In genomic region chr16:23343643-23344612, GRCh38 we compare ENCODE assay signal across 23 cellular contexts. TPM values are rescaled to one million over a fixed set of nuclear protein-coding genes. Genes with fewer than 3 reads are reported as not detected.
DNase-seq lines count a peak whose midpoint lies in the region; ATAC-seq, FAIRE-seq and TF ChIP-seq lines count a peak whose summit lies in the region.
"Had no signal": no experiment of that assay in that cellular context is flagged by ENCODE, and none has a peak within 500 bp of the region (broad histone marks: within the 10 kb centered on the region; RNA-seq: fewer than 3 reads in every experiment).

No MANE protein-coding gene starts in this region.

- ATAC-seq in HepG2 = peak; percentile 34; the same call in 1 of the 3 replicates
- no peak for ATAC-seq in right lobe of liver
- ATAC-seq in left colon = peak; percentile 26
- no peak for ATAC-seq in stimulated activated memory B cell treated with anti-CD40 and anti-IgM and Interleukin-4, amounts not matched to agents 10 μg/mL and 1 μg/mL and 100 μg/mL, for 72 hours
- no peak for ATAC-seq in GM19328 (IDR thresholded peaks at IDR 0.05; ENCODE audit: unreplicated experiment)
- ATAC-seq: HCT116, SK-N-SH treated with all-trans-retinoic acid at 6 μM for 48 hours, T-cell had no signal

- 4% methylated on average over 5 of the region's 5 CpGs for WGBS in HepG2 (ENCODE audit: low lambda C conversion rate)
- WGBS in right lobe of liver (ENCODE audit: insufficient coverage, low coverage, low lambda C conversion rate, missing lambda C conversion rate) = 29% methylated on average over 5 of the region's 5 CpGs

- CTCF ChIA-PET in HepG2 (lab: Yijun Ruan, JAX; ENCODE audit: low intra/inter-chr PET ratio, low total read pairs) = no interaction called here

- H3K4me1 ChIP-seq in HepG2 (ENCODE audit: insufficient read depth, low read length) (peaks cover 7% of the 10 kb centered on the region), right lobe of liver (no peaks in the 10 kb centered on the region), NT2/D1 (ENCODE audit: insufficient read depth, insufficient read length) (peaks cover 4% of the 10 kb centered on the region)
- H3K4me1 ChIP-seq: Caco-2 had no signal

- TF ChIP-seq EP300 in HepG2 (IDR thresholded peaks at IDR 0.05; ENCODE audit: low read depth in 2 of 2, low read length in 2 of 2) = no peak
- no peak for TF ChIP-seq EP300 in HepG2 (CRISPR knock-in tag; IDR thresholded peaks at IDR 0.05; ENCODE audit: borderline replicate concordance)

- H3K27me3 ChIP-seq in HepG2 (ENCODE audit: control insufficient read depth in 1 of 2, insufficient read depth in 2 of 2, low read length in 2 of 2) (peaks cover 0 to 6% of the 10 kb centered on the region in 2 experiments; a peak in 2 of 5 replicates), right lobe of liver (no peaks in the 10 kb centered on the region), NT2/D1 (ENCODE audit: insufficient read depth, insufficient read length) (no peaks in the 10 kb centered on the region)

- no peaks in the 10 kb centered on the region for H3K36me3 Mint-ChIP-seq in stimulated activated memory B cell treated with anti-CD40 and anti-IgM and Interleukin-4, amounts not matched to agents 10 μg/mL and 1 μg/mL and 100 μg/mL, for 72 hours
- H3K36me3 Mint-ChIP-seq: T-cell had no signal

- no peak for FAIRE-seq in HepG2 (lab: Jason Lieb, UNC)

- no peak for TF ChIP-seq CTCF in HepG2 (CRISPR knock-in tag; IDR thresholded peaks at IDR 0.05)
- no peak for TF ChIP-seq CTCF in right lobe of liver (IDR thresholded peaks at IDR 0.05)

- H2AFZ ChIP-seq in HepG2 (ENCODE audit: low read length) = no peak overlapping the region

- H3K4me3 ChIP-seq in HepG2 (replicated peaks in 1 of 3; ENCODE audit: insufficient read depth in 1 of 3, low read depth in 2 of 3, low read length in 3 of 3) = no peak overlapping the region
- H3K4me3 ChIP-seq in right lobe of liver = no peak overlapping the region
- no peak overlapping the region for H3K4me3 ChIP-seq in NT2/D1 (ENCODE audit: insufficient read length, low read depth)

- H3K4me2 ChIP-seq in HepG2 (ENCODE audit: low read depth, low read length) = no peak overlapping the region

- H3K27ac ChIP-seq in HepG2 (ENCODE audit: extremely low read length, insufficient read depth, low read length) (no peak overlapping the region), right lobe of liver (no peak overlapping the region)

- H3K9ac ChIP-seq in HepG2 (ENCODE audit: insufficient read depth, low read depth, low read length) (no peak overlapping the region), NT2/D1 (ENCODE audit: insufficient read length, low read depth) (no peak overlapping the region)

- TF ChIP-seq POLR2A in HepG2 (IDR thresholded peaks at IDR 0.05; ENCODE audit: insufficient read depth in 1 of 2, low read depth in 2 of 2, low read length in 2 of 2) (no peak), right lobe of liver (IDR thresholded peaks at IDR 0.05) (no peak)

- TF ChIP-seq RAD21 in HepG2 (CRISPR knock-in tag; IDR thresholded peaks at IDR 0.05) = no peak

- no peaks in the 10 kb centered on the region for H4K20me1 ChIP-seq in HepG2 (ENCODE audit: insufficient read depth, low read length)

- H3K9me3 ChIP-seq in HepG2 (ENCODE audit: low read length) (no peaks in the 10 kb centered on the region), right lobe of liver (no peaks in the 10 kb centered on the region), NT2/D1 (ENCODE audit: insufficient read depth, low read length) (peaks cover 8% of the 10 kb centered on the region; the same call in 1 of the 2 replicates)
- H3K9me3 ChIP-seq: Caco-2 had no signal

- no peak overlapping the region for H3K4me3 Mint-ChIP-seq in stimulated activated memory B cell treated with anti-CD40 and anti-IgM and Interleukin-4, amounts not matched to agents 10 μg/mL and 1 μg/mL and 100 μg/mL, for 72 hours
- H3K4me3 Mint-ChIP-seq: CD4-positive, alpha-beta T cell; T-cell had no signal

- H3K36me3 ChIP-seq in HepG2 (replicated peaks in 1 of 2; ENCODE audit: control insufficient read depth in 1 of 2, insufficient read depth in 2 of 2, low read length in 2 of 2) (no peaks in the 10 kb centered on the region), right lobe of liver (no peaks in the 10 kb centered on the region), NT2/D1 (ENCODE audit: insufficient read depth, insufficient read length, low read length) (no peaks in the 10 kb centered on the region)

- no peaks in the 10 kb centered on the region for H3K79me2 ChIP-seq in HepG2 (ENCODE audit: insufficient read depth, low read length)

- H3K27ac Mint-ChIP-seq in stimulated activated memory B cell treated with anti-CD40 and anti-IgM and Interleukin-4, amounts not matched to agents 10 μg/mL and 1 μg/mL and 100 μg/mL, for 72 hours = peak overlapping the region; percentile 10
- H3K27ac Mint-ChIP-seq: CD4-positive, alpha-beta T cell; T-cell had no signal

- peaks cover 10% of the 10 kb centered on the region for H3K4me1 Mint-ChIP-seq in stimulated activated memory B cell treated with anti-CD40 and anti-IgM and Interleukin-4, amounts not matched to agents 10 μg/mL and 1 μg/mL and 100 μg/mL, for 72 hours
- H3K4me1 Mint-ChIP-seq: T-cell had no signal

- DNase-seq in HepG2 (ENCODE audit: low spot score) = no peak
- DNase-seq in right lobe of liver = no peak
- DNase-seq in NT2/D1 (ENCODE audit: low read depth, low spot score) = peak; percentile 54
- DNase-seq in left colon = no peak
- DNase-seq in head of caudate nucleus = no peak
- no peak for DNase-seq in NCI-H446 (lab: John Stamatoyannopoulos, UW)
- DNase-seq: Caco-2; CD4-positive, alpha-beta T cell; KBM-7; NCI-H1436; NCI-H2029; NCI-H2171 treated with DMSO at 0.1 percent for 48 hours; NCI-H748 treated with DMSO at 0.1 percent for 48 hours; RPMI8226; SIG-M5; T-cell had no signal

- in situ Hi-C loops in HepG2 (cut with HindIII; ENCODE audit: extremely low pct_ligation_motif_present, low pct_unique_long_range_greater_than_20kb) = no loop called here

- intact Hi-C loops in HepG2 (cut with micrococcal nuclease; ENCODE audit: unreplicated experiment) = no loop called here
- intact Hi-C loops in right lobe of liver (cut with DNase I) = no loop called here
- intact Hi-C loops in left colon (cut with DNase I, micrococcal nuclease) = no loop called here
- intact Hi-C loops in head of caudate nucleus (cut with DNase I) = no loop called here

- H3K27me3 Mint-ChIP-seq in stimulated activated memory B cell treated with anti-CD40 and anti-IgM and Interleukin-4, amounts not matched to agents 10 μg/mL and 1 μg/mL and 100 μg/mL, for 72 hours = peaks cover 5% of the 10 kb centered on the region

- H3K9me3 Mint-ChIP-seq in stimulated activated memory B cell treated with anti-CD40 and anti-IgM and Interleukin-4, amounts not matched to agents 10 μg/mL and 1 μg/mL and 100 μg/mL, for 72 hours = no peaks in the 10 kb centered on the region
- H3K9me3 Mint-ChIP-seq: CD4-positive, alpha-beta T cell; T-cell had no signal

- BruUV-seq in HepG2 (replicated peaks; lab: Mats Ljungman, UMichigan) = no TSS peak

- POLR2A ChIA-PET in HepG2 (lab: Yijun Ruan, JAX) = no interaction called here

TF ChIP-seq in HepG2, 621 proteins besides CTCF, POLR2A, EP300 and RAD21:
- TF ChIP-seq KDM5B (CRISPR knock-in tag; IDR thresholded peaks at IDR 0.05; ENCODE audit: borderline replicate concordance) = no peak
- no peak for TF ChIP-seq AKAP8 (CRISPR knock-in tag; IDR thresholded peaks at IDR 0.05)
- no peak for TF ChIP-seq TBX3 (IDR thresholded peaks at IDR 0.05; ENCODE audit: borderline replicate concordance)
- TF ChIP-seq ZNF556 (CRISPR knock-in tag; IDR thresholded peaks at IDR 0.05; ENCODE audit: borderline replicate concordance) = no peak
- no peak for TF ChIP-seq MIER3 (CRISPR knock-in tag; IDR thresholded peaks at IDR 0.05; ENCODE audit: borderline replicate concordance)
- no peak for TF ChIP-seq ZIK1 (CRISPR knock-in tag; IDR thresholded peaks at IDR 0.05; ENCODE audit: borderline replicate concordance, low read depth)
- no peak for TF ChIP-seq ZNF205 (CRISPR knock-in tag; IDR thresholded peaks at IDR 0.05)
- TF ChIP-seq, protein P1, sequence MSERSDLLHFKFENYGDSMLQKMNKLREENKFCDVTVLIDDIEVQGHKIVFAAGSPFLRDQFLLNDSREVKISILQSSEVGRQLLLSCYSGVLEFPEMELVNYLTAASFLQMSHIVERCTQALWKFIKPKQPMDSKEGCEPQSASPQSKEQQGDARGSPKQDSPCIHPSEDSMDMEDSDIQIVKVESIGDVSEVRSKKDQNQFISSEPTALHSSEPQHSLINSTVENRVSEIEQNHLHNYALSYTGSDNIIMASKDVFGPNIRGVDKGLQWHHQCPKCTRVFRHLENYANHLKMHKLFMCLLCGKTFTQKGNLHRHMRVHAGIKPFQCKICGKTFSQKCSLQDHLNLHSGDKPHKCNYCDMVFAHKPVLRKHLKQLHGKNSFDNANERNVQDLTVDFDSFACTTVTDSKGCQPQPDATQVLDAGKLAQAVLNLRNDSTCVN (CRISPR knock-in tag; IDR thresholded peaks at IDR 0.05; ENCODE audit: borderline replicate concordance) = no peak

RNA-seq across cellular contexts. Expression of gene SCNN1B, which starts 41.8 kb away (rescaled TPM):
- total RNA-seq in HepG2 (2016; rRNA removed; fragmentation: Illumina TruSeq; extraction: Trizol) = not detected in 2 replicates
- total RNA-seq in HepG2 (2016; cell fraction: cytosol; rRNA removed; fragmentation: Illumina TruSeq; extraction: Trizol; ENCODE audit: low read depth) = not detected in 2 replicates
- not detected in 2 replicates for total RNA-seq in HepG2 (2016; cell fraction: insoluble cytoplasmic fraction; rRNA removed; fragmentation: Illumina TruSeq; extraction: Trizol)
- not detected in 2 replicates for total RNA-seq in HepG2 (2016; cell fraction: membrane; rRNA removed; fragmentation: Illumina TruSeq; extraction: Trizol)
- total RNA-seq in HepG2 (2016; cell fraction: nucleus; rRNA removed; fragmentation: Illumina TruSeq; extraction: Trizol) = not detected in 2 replicates
- polyA plus RNA-seq in HepG2 (2011; rRNA removed) = not detected in 2 replicates
- polyA plus RNA-seq in HepG2 (2011; cell fraction: cytosol; rRNA removed) = not detected in 2 replicates
- not detected in 2 replicates for polyA plus RNA-seq in HepG2 (2011; cell fraction: nucleus; rRNA removed)
- not detected in 2 replicates for polyA plus RNA-seq in HepG2 (2012)
- not detected in 2 replicates for polyA plus RNA-seq in HepG2 (2016; cell fraction: cytosol; fragmentation: Illumina TruSeq; extraction: Trizol; ENCODE audit: low read depth)
- not detected in 2 replicates for polyA plus RNA-seq in HepG2 (2016; cell fraction: insoluble cytoplasmic fraction; fragmentation: Illumina TruSeq; extraction: Trizol; ENCODE audit: low read depth)
- polyA plus RNA-seq in HepG2 (2016; cell fraction: membrane; fragmentation: Illumina TruSeq; extraction: Trizol; ENCODE audit: low read depth) = not detected in 2 replicates
- not detected in 2 replicates for polyA plus RNA-seq in HepG2 (2016; cell fraction: nucleus; fragmentation: Illumina TruSeq; extraction: Trizol; ENCODE audit: insufficient read depth, low read depth)
- not detected in 2 replicates for polyA minus RNA-seq in HepG2 (2011; rRNA and poly(A)+ RNA removed; ENCODE audit: low replicate concordance)
- not detected in 2 replicates for polyA minus RNA-seq in HepG2 (2011; cell fraction: cytosol; rRNA and poly(A)+ RNA removed)
- polyA minus RNA-seq in HepG2 (2011; cell fraction: nucleus; rRNA and poly(A)+ RNA removed) = not detected in 2 replicates
- under 1 TPM in 2 of 6 experiments, not detected in 4; 0.12 to 0.13 TPM for total RNA-seq in right lobe of liver
- total RNA-seq in left colon = 100 to 1,000 TPM; 322 to 715 TPM
- total RNA-seq: A172; Caco-2; CD4-positive, alpha-beta T cell; NCI-H460; T-cell had no signal
- polyA plus RNA-seq: BJ had no signal

Comparison
In these comparisons a context has a peak if more than half of its experiments do, and no peak if none do; other contexts are left out.
1. ATAC-seq: peak in HepG2 (single experiment) and left colon (single experiment); none in right lobe of liver (0 of 4), stimulated activated memory B cell treated with anti-CD40 and anti-IgM and Interleukin-4, amounts not matched to agents 10 μg/mL and 1 μg/mL and 100 μg/mL, for 72 hours (single experiment) and GM19328 (single experiment).
2. RNA of gene SCNN1B, which starts 41.8 kb away (total RNA-seq): 322 to 715 TPM in left colon; 0.12 to 0.13 TPM in right lobe of liver and not detected in HepG2; every median in the first group is over 100 times any median in the second.